13 cellular contexts compared by ENCODE assay signal in the genomic region with DNA sequence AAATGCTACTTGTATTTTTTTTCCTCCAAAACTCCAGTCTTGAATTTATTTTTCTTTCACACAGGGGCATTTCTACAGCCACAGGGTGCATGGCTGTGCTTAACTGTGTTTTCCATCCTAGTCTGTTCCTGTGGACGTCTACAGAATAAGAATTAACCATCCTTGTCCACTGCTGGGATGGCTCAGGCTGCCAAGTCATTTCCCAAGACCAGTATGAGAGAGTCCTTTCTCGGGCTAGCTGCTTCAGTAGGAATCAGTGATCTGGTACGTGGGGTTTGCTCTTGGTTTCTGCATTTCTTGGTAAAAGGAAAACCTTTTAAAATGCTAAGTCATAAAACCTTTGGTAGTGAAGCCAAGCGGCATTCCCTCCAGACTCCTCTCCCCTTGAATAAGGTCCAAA. TPM values are rescaled to one million over a fixed set of nuclear protein-coding genes. Genes with fewer than 3 reads are reported as not detected.
"Had no signal": no experiment of that assay in that cellular context is flagged by ENCODE, and none has a peak within 500 bp of the region (broad histone marks: within the 10 kb centered on the region; RNA-seq: fewer than 3 reads in every experiment).

No MANE protein-coding gene starts in this region.

- H3K4me1 ChIP-seq: esophagus muscularis mucosa, prostate gland, sigmoid colon, spleen had no signal

- H3K4me3 ChIP-seq: esophagus muscularis mucosa, prostate gland, sigmoid colon, spleen had no signal

- H3K4me3 Mint-ChIP-seq: nephron; stimulated activated naive CD8-positive, alpha-beta T cell treated with anti-CD3 and anti-CD28 coated beads, Interleukin-15, amount 100 ng/mL, for 72 hours had no signal

- H3K27ac Mint-ChIP-seq: stimulated activated naive CD8-positive, alpha-beta T cell treated with anti-CD3 and anti-CD28 coated beads, Interleukin-15, amount 100 ng/mL, for 72 hours had no signal

- H3K4me1 Mint-ChIP-seq: stimulated activated naive CD8-positive, alpha-beta T cell treated with anti-CD3 and anti-CD28 coated beads, Interleukin-15, amount 100 ng/mL, for 72 hours had no signal

- H3K27me3 ChIP-seq: brain microvascular endothelial cell, esophagus muscularis mucosa, sigmoid colon had no signal

- H3K27ac ChIP-seq: brain microvascular endothelial cell, esophagus muscularis mucosa, prostate gland, sigmoid colon, spleen had no signal

- H3K9me3 Mint-ChIP-seq: nephron; stimulated activated naive CD8-positive, alpha-beta T cell treated with anti-CD3 and anti-CD28 coated beads, Interleukin-15, amount 100 ng/mL, for 72 hours had no signal

- DNase-seq: activated CD4-positive, alpha-beta T cell treated with anti-CD3 and anti-CD28 coated beads, Interleukin-2, amount 50 U/mL, for 1 hour; activated CD4-positive, CD25-positive, alpha-beta regulatory T cell; activated naive CD4-positive, alpha-beta T cell treated with anti-CD3 and anti-CD28 coated beads, Interleukin-2, amount 50 U/mL, for 16 hours; activated T-cell treated with anti-CD3 and anti-CD28 coated beads for 4 hours; brain microvascular endothelial cell; spleen; stimulated activated naive CD8-positive, alpha-beta T cell treated with anti-CD3 and anti-CD28 coated beads, Interleukin-15, amount 100 ng/mL, for 72 hours had no signal

- H3K9me3 ChIP-seq: esophagus muscularis mucosa, prostate gland, sigmoid colon, spleen had no signal

- H3K36me3 ChIP-seq: brain microvascular endothelial cell, sigmoid colon had no signal

- ATAC-seq: stimulated activated naive CD8-positive, alpha-beta T cell treated with anti-CD3 and anti-CD28 coated beads, Interleukin-15, amount 100 ng/mL, for 72 hours had no signal

RNA-seq across cellular contexts. Expression of a gene that starts 29.9 kb away (rescaled TPM):
- total RNA-seq: glomerular endothelial cell, mesenteric fat pad had no signal
